In genomic region chr9:114154597-114155102, GRCh38 we compare ENCODE assay signal across 9 cellular contexts. TPM values are rescaled to one million over a fixed set of nuclear protein-coding genes. Genes with fewer than 3 reads are reported as not detected.
DNase-seq lines count a peak whose midpoint lies in the region; ATAC-seq and TF ChIP-seq lines count a peak whose summit lies in the region.
"Had no signal": no experiment of that assay in that cellular context is flagged by ENCODE, and none has a peak within 500 bp of the region (broad histone marks: within the 10 kb centered on the region; RNA-seq: fewer than 3 reads in every experiment).

No MANE protein-coding gene starts in this region.

- peaks cover 0 to 30% of the 10 kb centered on the region in 2 donors for H3K4me1 ChIP-seq in right atrium auricular region

- TF ChIP-seq CTCF in WERI-Rb-1 (IDR thresholded peaks at IDR 0.05; ENCODE audit: low read depth, low read length), result no peak
- TF ChIP-seq CTCF in right atrium auricular region (IDR thresholded peaks at IDR 0.05), result no peak
- TF ChIP-seq CTCF in omental fat pad (IDR thresholded peaks at IDR 0.05), result no peak

- DNase-seq in DMS53 (lab: John Stamatoyannopoulos, UW), result peak; percentile 43
- no peak for DNase-seq in DMS53 treated with DMSO at 0.1 percent for 48 hours (lab: John Stamatoyannopoulos, UW; ENCODE audit: unreplicated experiment)
- no peak for DNase-seq in WERI-Rb-1
- no peak for DNase-seq in right atrium auricular region (ENCODE audit: low spot score)
- DNase-seq in retina, result peak; percentile 64
- no peak for DNase-seq in UCSD-AML1 (lab: John Stamatoyannopoulos, UW; ENCODE audit: unreplicated experiment)
- DNase-seq in omental fat pad (ENCODE audit: low spot score), result no peak
- no peak for DNase-seq in cerebellar cortex (ENCODE audit: low spot score)

- H3K36me3 ChIP-seq in WERI-Rb-1, result peaks cover 11% of the 10 kb centered on the region
- no peaks in the 10 kb centered on the region for H3K36me3 ChIP-seq in right atrium auricular region

- no peak for ATAC-seq in omental fat pad (ENCODE audit: low FRiP score)

- H3K27me3 ChIP-seq in WERI-Rb-1 (ENCODE audit: insufficient read depth, low read depth, severe bottlenecking) (peaks cover 6% of the 10 kb centered on the region), right atrium auricular region (peaks cover 0 to 6% of the 10 kb centered on the region in 2 donors)

- H3K27ac ChIP-seq in WERI-Rb-1, result no peak overlapping the region
- no peak overlapping the region for H3K27ac ChIP-seq in right atrium auricular region

- H3K9me3 ChIP-seq in WERI-Rb-1 (ENCODE audit: severe bottlenecking) (no peaks in the 10 kb centered on the region), right atrium auricular region (no peaks in the 10 kb centered on the region)

- peak overlapping the region; percentile 63 for H3K4me3 ChIP-seq in WERI-Rb-1 (ENCODE audit: low read depth, low read length)
- H3K4me3 ChIP-seq in right atrium auricular region, result peak overlapping the region; percentile 22 to 70
- H3K4me3 ChIP-seq: K562 had no signal

RNA-seq across cellular contexts. Expression of gene COL27A1, which starts 0.7 kb away (rescaled TPM):
- 1 to 10 TPM; 1.5 to 2.7 TPM for total RNA-seq in right atrium auricular region
- 10 to 100 TPM in 3 of 4 donors, 1 to 10 TPM in 1; 4.9 to 78.9 (median 10.1) TPM for total RNA-seq in omental fat pad

RNA-seq across cellular contexts. Expression of gene KIF12, which starts 55.6 kb away (rescaled TPM):
- total RNA-seq in right atrium auricular region (not detected), omental fat pad (under 1 TPM in 2 of 4 donors, not detected in 2; 0.12 to 0.19 TPM)
- total RNA-seq: K562 had no signal

Comparison
In these comparisons a context has a peak if more than half of its experiments do, and no peak if none do; other contexts are left out.
1. DNase-seq: peak in DMS53 (single experiment) and retina (single experiment); none in DMS53 treated with DMSO at 0.1 percent for 48 hours (single experiment), WERI-Rb-1 (single experiment), right atrium auricular region (single experiment), UCSD-AML1 (single experiment), omental fat pad (single experiment) and cerebellar cortex (single experiment).